Comparison of ENCODE assay signal across 8 cellular contexts in the genomic region with DNA sequence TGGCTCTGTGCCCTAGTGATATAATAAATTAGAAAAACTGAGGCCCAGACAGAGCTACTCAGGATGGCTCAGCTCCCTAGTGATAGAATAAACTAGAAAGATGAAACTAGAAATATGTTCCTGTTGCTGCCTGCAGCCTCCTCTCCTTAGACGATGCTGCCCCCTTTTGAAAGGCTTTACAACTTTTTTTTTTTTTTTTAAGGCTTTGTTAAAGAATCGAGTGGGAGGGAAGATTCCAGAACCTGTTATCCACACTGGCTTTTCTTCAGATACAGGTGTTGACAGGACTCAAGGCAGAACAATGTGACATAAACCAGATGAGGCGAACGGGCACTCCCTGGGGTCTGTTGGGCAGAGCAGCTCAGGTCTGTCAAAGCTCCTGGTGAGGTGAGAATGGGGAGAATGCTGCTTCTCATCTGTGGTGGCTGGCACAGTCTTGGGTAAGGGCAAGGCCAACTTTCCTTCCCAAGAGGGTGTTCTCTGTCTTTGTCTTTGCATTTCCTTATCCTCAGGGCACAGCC.
DNase-seq lines count a peak whose midpoint lies in the region; ATAC-seq and TF ChIP-seq lines count a peak whose summit lies in the region.

No MANE protein-coding gene starts in this region.

- no peak overlapping the region for H3K4me3 ChIP-seq in GM23248
- no peak overlapping the region for H3K4me3 ChIP-seq in fibroblast of mammary gland (ENCODE audit: control insufficient read depth, low read depth, low read length)
- H3K4me3 ChIP-seq in parathyroid adenoma (ENCODE audit: low read depth, low read length): no peak overlapping the region

- H2AFZ ChIP-seq in GM23248 (no peak overlapping the region), parathyroid adenoma (no peak overlapping the region)

- intact Hi-C loops in left colon (cut with DNase I, micrococcal nuclease): no loop called here

- H3K27ac ChIP-seq in GM23248 (no peak overlapping the region), parathyroid adenoma (peak overlapping the region; percentile 67)

- H3K27me3 ChIP-seq in GM23248 (replicated peaks; ENCODE audit: insufficient read depth): peaks cover 23% of the 10 kb centered on the region
- no peaks in the 10 kb centered on the region for H3K27me3 ChIP-seq in parathyroid adenoma (ENCODE audit: control insufficient read depth, insufficient read depth, low read length)

- no peaks in the 10 kb centered on the region for H3K4me1 ChIP-seq in GM23248 (ENCODE audit: insufficient read depth)
- peaks cover 3% of the 10 kb centered on the region for H3K4me1 ChIP-seq in parathyroid adenoma

- in situ Hi-C loops in GM23248 (cut with MboI): loop anchor here (10.0 kb wide), 2 partner anchors 447 to 677 kb away; no protein-coding TSS in a partner anchor

- peak; percentile 61 for DNase-seq in AG08395 (ENCODE audit: low spot score)
- DNase-seq in GM23248: peak; percentile 77
- DNase-seq in OCI-M1 (lab: John Stamatoyannopoulos, UW): peak; percentile 18
- peak; percentile 55 for DNase-seq in fibroblast of mammary gland (ENCODE audit: low read depth)
- DNase-seq in activated gamma-delta T cell (lab: John Stamatoyannopoulos, UW): no peak
- no peak for DNase-seq in left colon

- no peak overlapping the region for H3K4me2 ChIP-seq in GM23248 (ENCODE audit: unreplicated experiment)
- H3K4me2 ChIP-seq in parathyroid adenoma (ENCODE audit: low read length): no peak overlapping the region

- H4K20me1 ChIP-seq in GM23248 (ENCODE audit: insufficient read depth): no peaks in the 10 kb centered on the region

- H3K9ac ChIP-seq in GM23248 (no peak overlapping the region), parathyroid adenoma (no peak overlapping the region)

- H3K79me2 ChIP-seq in GM23248 (ENCODE audit: insufficient read depth) (no peaks in the 10 kb centered on the region), parathyroid adenoma (peaks cover 2% of the 10 kb centered on the region)

- H3K36me3 ChIP-seq in GM23248 (ENCODE audit: low read depth): no peaks in the 10 kb centered on the region
- H3K36me3 ChIP-seq in parathyroid adenoma (ENCODE audit: control insufficient read depth, insufficient read depth, low read length): no peaks in the 10 kb centered on the region

- ATAC-seq in HG02840 (IDR thresholded peaks at IDR 0.05; ENCODE audit: low FRiP score, unreplicated experiment) (no peak), left colon (no peak)

- no peaks in the 10 kb centered on the region for H3K9me2 ChIP-seq in GM23248 (ENCODE audit: insufficient read depth)

- H3K9me3 ChIP-seq in GM23248 (ENCODE audit: low read depth) (no peaks in the 10 kb centered on the region), parathyroid adenoma (ENCODE audit: control insufficient read depth, low read length) (no peaks in the 10 kb centered on the region)

- no peaks in the 10 kb centered on the region for H3F3A ChIP-seq in GM23248 (ENCODE audit: insufficient read depth)

- peak; percentile 77 for TF ChIP-seq CTCF in fibroblast of mammary gland (conservative IDR thresholded peaks at IDR 0.05; ENCODE audit: control insufficient read depth, insufficient read depth, low read depth, low read length)
- peak; percentile 35 for TF ChIP-seq CTCF in parathyroid adenoma (IDR thresholded peaks at IDR 0.05)

- 0 to 2% methylated on average over 4 of the region's 4 CpGs for WGBS in GM23248 (ENCODE audit: low coverage in 1 of 2, low lambda C conversion rate in 2 of 2, missing lambda C conversion rate in 2 of 2), 2 experiments

Comparison
In these comparisons a context has a peak if more than half of its experiments do, and no peak if none do; other contexts are left out.
1. DNase-seq: peak in AG08395 (single experiment), GM23248 (single experiment), OCI-M1 (single experiment) and fibroblast of mammary gland (single experiment); none in activated gamma-delta T cell (single experiment) and left colon (0 of 2).